26 cellular contexts compared by ENCODE assay signal in genomic region chr13:50611117-50611781, GRCh38.
A peak's percentile ranks its signal among the peaks of the same experiment; 100 is the strongest.
DNase-seq lines count a peak whose midpoint lies in the region; ATAC-seq and TF ChIP-seq lines count a peak whose summit lies in the region.
"Had no signal": no experiment of that assay in that cellular context is flagged by ENCODE, and none has a peak within 500 bp of the region (broad histone marks: within the 10 kb centered on the region; RNA-seq: fewer than 3 reads in every experiment).

No MANE protein-coding gene starts in this region.

- H3K27ac ChIP-seq in OCI-LY1 (ENCODE audit: low read depth, low read length, poor library complexity, severe bottlenecking): peak overlapping the region; percentile 84
- H3K27ac ChIP-seq: epithelial cell of prostate, ovary, right atrium auricular region, upper lobe of left lung had no signal

- H3K36me3 Mint-ChIP-seq in stimulated activated naive CD8-positive, alpha-beta T cell treated with anti-CD3 and anti-CD28 coated beads, Interleukin-15, Interleukin-2, amounts not matched to agents 100 ng/mL and 50 ng/mL, for 24 hours (ENCODE audit: low read depth): no peaks in the 10 kb centered on the region
- H3K36me3 Mint-ChIP-seq in activated CD8-positive, alpha-beta T cell treated with anti-CD3 and anti-CD28 coated beads, Interleukin-2, amount 10 ng/mL, durations not matched to agents 7 days and 5 days (ENCODE audit: low read depth): no peaks in the 10 kb centered on the region
- H3K36me3 Mint-ChIP-seq: CD8-positive, alpha-beta memory T cell; mesothelial cell of epicardium had no signal

- peaks cover 66% of the 10 kb centered on the region for H3K4me1 ChIP-seq in OCI-LY1 (ENCODE audit: insufficient read depth, low read length, severe bottlenecking)
- H3K4me1 ChIP-seq: right atrium auricular region, upper lobe of left lung had no signal

- no peaks in the 10 kb centered on the region for H3K9me2 ChIP-seq in OCI-LY1 (ENCODE audit: low read depth, low read length)

- POLR2A ChIA-PET in activated CD8-positive, alpha-beta T cell treated with anti-CD3 and anti-CD28 coated beads, Interleukin-2, amount 10 ng/mL, durations not matched to agents 7 days and 5 days (lab: Charles Lee): no interaction called here

- H2AFZ ChIP-seq in OCI-LY1 (ENCODE audit: low read length): no peak overlapping the region

- TF ChIP-seq CTCF in OCI-LY1 (IDR thresholded peaks at IDR 0.05; ENCODE audit: low read length): no peak

- H3K9ac ChIP-seq in OCI-LY1 (ENCODE audit: low read length): peak overlapping the region; percentile 4; the same call in 1 of the 2 replicates

- H3K79me2 ChIP-seq in OCI-LY1 (ENCODE audit: insufficient read depth, low read length): no peaks in the 10 kb centered on the region

- H3K27me3 ChIP-seq in OCI-LY1 (ENCODE audit: insufficient read depth, low read length): no peaks in the 10 kb centered on the region
- H3K27me3 ChIP-seq: ovary, right atrium auricular region, upper lobe of left lung had no signal

- H3K4me2 ChIP-seq in OCI-LY1 (ENCODE audit: low read length): no peak overlapping the region; the same call in 1 of the 2 replicates

- DNase-seq in stimulated activated naive CD8-positive, alpha-beta T cell treated with anti-CD3 and anti-CD28 coated beads, Interleukin-15, Interleukin-2, amounts not matched to agents 100 U/mL and 50 U/mL, for 24 hours: no peak
- DNase-seq in activated CD8-positive, alpha-beta T cell treated with anti-CD3 and anti-CD28 coated beads, Interleukin-2, amount 10 ng/mL, durations not matched to agents 7 days and 5 days: peak; percentile 77
- DNase-seq in glomerular visceral epithelial cell (ENCODE audit: extremely low spot score) (no peak), NCI-H2081 (lab: John Stamatoyannopoulos, UW) (no peak), HT-29 (ENCODE audit: low spot score) (no peak)
- DNase-seq: activated B cell treated with CpG ODN at 0.5 μM for 24 hours; activated naive CD4-positive, alpha-beta T cell treated with anti-CD3 and anti-CD28 coated beads for 36 hours; activated T-cell treated with anti-CD3 and anti-CD28 coated beads, Interleukin-2, amount 50 U/mL, for 4 hours; aorta; caudate nucleus; foreskin fibroblast; H9; hypothalamus; left ventricle myocardium superior; NCI-H1930; NCI-H446; ovary; stimulated activated CD4-positive, alpha-beta T cell treated with anti-CD3 and anti-CD28 coated beads, Interleukin-12 subunit alpha, Interleukin-12 subunit beta, amount 100 ng/mL, for 4 hours; upper lobe of left lung had no signal

- no peak overlapping the region for H3K4me3 Mint-ChIP-seq in stimulated activated naive CD8-positive, alpha-beta T cell treated with anti-CD3 and anti-CD28 coated beads, Interleukin-15, Interleukin-2, amounts not matched to agents 100 ng/mL and 50 ng/mL, for 24 hours
- H3K4me3 Mint-ChIP-seq in activated CD8-positive, alpha-beta T cell treated with anti-CD3 and anti-CD28 coated beads, Interleukin-2, amount 10 ng/mL, durations not matched to agents 7 days and 5 days: no peak overlapping the region
- H3K4me3 Mint-ChIP-seq: activated B cell treated with CpG ODN at 0.5 μM for 24 hours; activated naive CD4-positive, alpha-beta T cell treated with anti-CD3 and anti-CD28 coated beads for 36 hours; activated T-cell treated with anti-CD3 and anti-CD28 coated beads, Interleukin-2, amount 50 U/mL, for 4 hours; H9; mesothelial cell of epicardium; nephron had no signal

- no peaks in the 10 kb centered on the region for H3K9me3 Mint-ChIP-seq in stimulated activated naive CD8-positive, alpha-beta T cell treated with anti-CD3 and anti-CD28 coated beads, Interleukin-15, Interleukin-2, amounts not matched to agents 100 ng/mL and 50 ng/mL, for 24 hours
- H3K9me3 Mint-ChIP-seq in activated CD8-positive, alpha-beta T cell treated with anti-CD3 and anti-CD28 coated beads, Interleukin-2, amount 10 ng/mL, durations not matched to agents 7 days and 5 days (ENCODE audit: insufficient read depth): no peaks in the 10 kb centered on the region
- H3K9me3 Mint-ChIP-seq: activated B cell treated with CpG ODN at 0.5 μM for 24 hours; activated naive CD4-positive, alpha-beta T cell treated with anti-CD3 and anti-CD28 coated beads for 36 hours; activated T-cell treated with anti-CD3 and anti-CD28 coated beads, Interleukin-2, amount 50 U/mL, for 4 hours; CD8-positive, alpha-beta memory T cell; H9; nephron had no signal

- no peaks in the 10 kb centered on the region for H4K20me1 ChIP-seq in OCI-LY1 (ENCODE audit: insufficient read depth, low read length)

- H3K36me3 ChIP-seq in OCI-LY1 (ENCODE audit: insufficient read depth, low read length): no peaks in the 10 kb centered on the region
- H3K36me3 ChIP-seq: ovary, right atrium auricular region, upper lobe of left lung had no signal

- ATAC-seq in stimulated activated naive CD8-positive, alpha-beta T cell treated with anti-CD3 and anti-CD28 coated beads, Interleukin-15, Interleukin-2, amounts not matched to agents 100 U/mL and 50 U/mL, for 24 hours: no peak
- peak; percentile 90 for ATAC-seq in activated CD8-positive, alpha-beta T cell treated with anti-CD3 and anti-CD28 coated beads, Interleukin-2, amount 10 ng/mL, durations not matched to agents 7 days and 5 days
- ATAC-seq: left ventricle myocardium superior had no signal

- peaks cover 15% of the 10 kb centered on the region for H3K4me1 Mint-ChIP-seq in stimulated activated naive CD8-positive, alpha-beta T cell treated with anti-CD3 and anti-CD28 coated beads, Interleukin-15, Interleukin-2, amounts not matched to agents 100 ng/mL and 50 ng/mL, for 24 hours (ENCODE audit: low read depth)
- H3K4me1 Mint-ChIP-seq in activated CD8-positive, alpha-beta T cell treated with anti-CD3 and anti-CD28 coated beads, Interleukin-2, amount 10 ng/mL, durations not matched to agents 7 days and 5 days (ENCODE audit: low read depth): peaks cover 26% of the 10 kb centered on the region

- CTCF ChIA-PET in activated CD8-positive, alpha-beta T cell treated with anti-CD3 and anti-CD28 coated beads, Interleukin-2, amount 10 ng/mL, durations not matched to agents 7 days and 5 days (lab: Charles Lee): no interaction called here

- H3K4me3 ChIP-seq in OCI-LY1 (ENCODE audit: low read depth, low read length, poor library complexity, severe bottlenecking): no peak overlapping the region
- H3K4me3 ChIP-seq: ovary, right atrium auricular region, upper lobe of left lung had no signal

- no peaks in the 10 kb centered on the region for H3F3A ChIP-seq in OCI-LY1 (ENCODE audit: insufficient read depth, low read length)

- H3K27me3 Mint-ChIP-seq in stimulated activated naive CD8-positive, alpha-beta T cell treated with anti-CD3 and anti-CD28 coated beads, Interleukin-15, Interleukin-2, amounts not matched to agents 100 ng/mL and 50 ng/mL, for 24 hours: peaks cover 11% of the 10 kb centered on the region
- peaks cover 29% of the 10 kb centered on the region for H3K27me3 Mint-ChIP-seq in activated CD8-positive, alpha-beta T cell treated with anti-CD3 and anti-CD28 coated beads, Interleukin-2, amount 10 ng/mL, durations not matched to agents 7 days and 5 days (ENCODE audit: low read depth)
- H3K27me3 Mint-ChIP-seq: activated B cell treated with CpG ODN at 0.5 μM for 24 hours had no signal

- no peaks in the 10 kb centered on the region for H3K9me3 ChIP-seq in OCI-LY1 (ENCODE audit: low read length)
- H3K9me3 ChIP-seq: ovary, right atrium auricular region, upper lobe of left lung had no signal

- H3K27ac Mint-ChIP-seq in stimulated activated naive CD8-positive, alpha-beta T cell treated with anti-CD3 and anti-CD28 coated beads, Interleukin-15, Interleukin-2, amounts not matched to agents 100 ng/mL and 50 ng/mL, for 24 hours: peak overlapping the region; percentile 55
- peak overlapping the region; percentile 36 for H3K27ac Mint-ChIP-seq in activated CD8-positive, alpha-beta T cell treated with anti-CD3 and anti-CD28 coated beads, Interleukin-2, amount 10 ng/mL, durations not matched to agents 7 days and 5 days
- H3K27ac Mint-ChIP-seq: activated B cell treated with CpG ODN at 0.5 μM for 24 hours; activated naive CD4-positive, alpha-beta T cell treated with anti-CD3 and anti-CD28 coated beads for 36 hours; H9; mesothelial cell of epicardium had no signal
